Comparison of ENCODE assay signal across 24 cellular contexts in genomic region chr12:51941669-51942455, GRCh38. TPM values are rescaled to one million over a fixed set of nuclear protein-coding genes. Genes with fewer than 3 reads are reported as not detected.
DNase-seq lines count a peak whose midpoint lies in the region; ATAC-seq and TF ChIP-seq lines count a peak whose summit lies in the region.
"Had no signal": no experiment of that assay in that cellular context is flagged by ENCODE, and none has a peak within 500 bp of the region (broad histone marks: within the 10 kb centered on the region; RNA-seq: fewer than 3 reads in every experiment).

No MANE protein-coding gene starts in this region.

- no peak overlapping the region for H3K27ac Mint-ChIP-seq in natural killer cell
- H3K27ac Mint-ChIP-seq: activated CD4-positive, alpha-beta memory T cell treated with anti-CD3 and anti-CD28 coated beads for 36 hours; activated naive CD8-positive, alpha-beta T cell treated with anti-CD3 and anti-CD28 coated beads for 36 hours; stimulated activated effector memory CD8-positive, alpha-beta T cell treated with anti-CD3 and anti-CD28 coated beads, Interleukin-12 subunit alpha, Interleukin-12 subunit beta, amount 100 ng/mL, for 72 hours had no signal

- DNase-seq in NCI-H2171 treated with DMSO at 0.1 percent for 48 hours (lab: John Stamatoyannopoulos, UW) = peak; percentile 47
- no peak for DNase-seq in NCI-H2171 (lab: John Stamatoyannopoulos, UW)
- no peak for DNase-seq in SJCRH30
- DNase-seq in islet precursor cell = peak; percentile 43
- no peak for DNase-seq in NCI-H2196 treated with DMSO at 0.1 percent for 48 hours (lab: John Stamatoyannopoulos, UW; ENCODE audit: unreplicated experiment)
- no peak for DNase-seq in natural killer cell
- DNase-seq: activated CD4-positive, alpha-beta memory T cell treated with anti-CD3 and anti-CD28 coated beads for 36 hours; activated naive CD8-positive, alpha-beta T cell treated with anti-CD3 and anti-CD28 coated beads for 36 hours; activated T-cell treated with anti-CD3 and anti-CD28 coated beads, Interleukin-2, amount 50 U/mL, for 4 hours; NCI-H2029; NCI-H774; ovary; spleen; T-helper 1 cell had no signal

- no peak for TF ChIP-seq CTCF in natural killer cell (IDR thresholded peaks at IDR 0.05)

- H3K9me3 ChIP-seq in SJCRH30 (replicated peaks) = peaks cover 15% of the 10 kb centered on the region; the same call in 1 of the 2 replicates
- H3K9me3 ChIP-seq: ovary had no signal

- intact Hi-C loops in natural killer cell (cut with micrococcal nuclease) = no loop called here

- H3K27me3 ChIP-seq in SJCRH30 = peaks cover 12% of the 10 kb centered on the region
- H3K27me3 ChIP-seq: brain microvascular endothelial cell, heart right ventricle, ovary, spleen, tibial nerve had no signal

- H3K4me3 Mint-ChIP-seq in natural killer cell = no peak overlapping the region
- H3K4me3 Mint-ChIP-seq: activated CD4-positive, alpha-beta memory T cell treated with anti-CD3 and anti-CD28 coated beads for 36 hours; activated naive CD8-positive, alpha-beta T cell treated with anti-CD3 and anti-CD28 coated beads for 36 hours; activated T-cell treated with anti-CD3 and anti-CD28 coated beads, Interleukin-2, amount 50 U/mL, for 4 hours; stimulated activated effector memory CD8-positive, alpha-beta T cell treated with anti-CD3 and anti-CD28 coated beads, Interleukin-12 subunit alpha, Interleukin-12 subunit beta, amount 100 ng/mL, for 72 hours had no signal

- H3K27ac ChIP-seq in SJCRH30 = no peak overlapping the region
- peak overlapping the region in 17 of 21 experiments; percentile 3 to 80 (median 65) for H3K27ac ChIP-seq in skin epidermis
- H3K27ac ChIP-seq: brain microvascular endothelial cell, C4-2B, heart right ventricle, ovary, spleen, tibial nerve, VCaP had no signal

- H3K27me3 Mint-ChIP-seq in natural killer cell (ENCODE audit: low read depth in 2 of 2) = peaks cover 0 to 17% of the 10 kb centered on the region in 2 donors
- H3K27me3 Mint-ChIP-seq: activated CD4-positive, alpha-beta memory T cell treated with anti-CD3 and anti-CD28 coated beads for 36 hours; activated naive CD8-positive, alpha-beta T cell treated with anti-CD3 and anti-CD28 coated beads for 36 hours had no signal

- peaks cover 8 to 15% of the 10 kb centered on the region in 2 donors for H3K4me1 Mint-ChIP-seq in natural killer cell

- H3K36me3 ChIP-seq in SJCRH30 = no peaks in the 10 kb centered on the region
- H3K36me3 ChIP-seq: brain microvascular endothelial cell, heart right ventricle, ovary, spleen, tibial nerve had no signal

- peaks cover 13% of the 10 kb centered on the region for H3K36me3 Mint-ChIP-seq in natural killer cell
- H3K36me3 Mint-ChIP-seq: activated naive CD8-positive, alpha-beta T cell treated with anti-CD3 and anti-CD28 coated beads for 36 hours; stimulated activated effector memory CD8-positive, alpha-beta T cell treated with anti-CD3 and anti-CD28 coated beads, Interleukin-12 subunit alpha, Interleukin-12 subunit beta, amount 100 ng/mL, for 72 hours had no signal

- H3K4me3 ChIP-seq in SJCRH30 = peak overlapping the region; percentile 15; the same call in 1 of the 2 replicates
- H3K4me3 ChIP-seq in skin epidermis = peak overlapping the region in 2 of 7 experiments; percentile 13 to 28
- H3K4me3 ChIP-seq: heart right ventricle, ovary, spleen, tibial nerve had no signal

- H3K4me1 ChIP-seq in SJCRH30 = peaks cover 14% of the 10 kb centered on the region

- peaks cover 6 to 8% of the 10 kb centered on the region in 2 donors for H3K9me3 Mint-ChIP-seq in natural killer cell

- ATAC-seq in HG02981 (IDR thresholded peaks at IDR 0.05; ENCODE audit: unreplicated experiment) (no peak), natural killer cell (no peak)
- ATAC-seq: activated T-cell treated with anti-CD3 and anti-CD28 coated beads, Interleukin-2, amount 50 U/mL, for 4 hours; Panc1; stimulated activated effector memory CD8-positive, alpha-beta T cell treated with anti-CD3 and anti-CD28 coated beads, Interleukin-12 subunit alpha, Interleukin-12 subunit beta, amount 100 ng/mL, for 72 hours had no signal

RNA-seq across cellular contexts. Expression of gene ACVR1B, which starts 9.6 kb away (rescaled TPM):
- 19.8 and 22.4 TPM in 2 replicates for total RNA-seq in SJCRH30 (2014; rRNA removed; shearing (Covaris generic))
- total RNA-seq in natural killer cell = 1 to 10 TPM; 5.9 to 9.6 (median 6.6) TPM

RNA-seq across cellular contexts. Expression of gene ACVRL1, which starts 34.6 kb away (rescaled TPM):
- 0.33 and 0.36 TPM in 2 replicates for total RNA-seq in SJCRH30 (2014; rRNA removed; shearing (Covaris generic))
- total RNA-seq in natural killer cell = under 1 TPM in 1 of 3 donors, not detected in 2; 0.57 TPM
- total RNA-seq: activated CD4-positive, alpha-beta memory T cell treated with anti-CD3 and anti-CD28 coated beads for 36 hours; activated naive CD8-positive, alpha-beta T cell treated with anti-CD3 and anti-CD28 coated beads for 36 hours had no signal

RNA-seq across cellular contexts. Expression of gene ANKRD33, which starts 54.0 kb away (rescaled TPM):
- not detected in 2 replicates for total RNA-seq in SJCRH30 (2014; rRNA removed; shearing (Covaris generic))
- total RNA-seq in natural killer cell = not detected
- total RNA-seq: A172; activated CD4-positive, alpha-beta memory T cell treated with anti-CD3 and anti-CD28 coated beads for 36 hours; activated naive CD8-positive, alpha-beta T cell treated with anti-CD3 and anti-CD28 coated beads for 36 hours; activated T-cell treated with anti-CD3 and anti-CD28 coated beads, Interleukin-2, amount 50 U/mL, for 4 hours; heart right ventricle; ovary; spleen had no signal

Comparison
In these comparisons a context has a peak if more than half of its experiments do, and no peak if none do; other contexts are left out.
1. DNase-seq: peak in NCI-H2171 treated with DMSO at 0.1 percent for 48 hours (single experiment) and islet precursor cell (single experiment); none in NCI-H2171 (single experiment), SJCRH30 (0 of 2), NCI-H2196 treated with DMSO at 0.1 percent for 48 hours (single experiment) and natural killer cell (single experiment).